1 cellular context compared by ENCODE assay signal in the genomic region with DNA sequence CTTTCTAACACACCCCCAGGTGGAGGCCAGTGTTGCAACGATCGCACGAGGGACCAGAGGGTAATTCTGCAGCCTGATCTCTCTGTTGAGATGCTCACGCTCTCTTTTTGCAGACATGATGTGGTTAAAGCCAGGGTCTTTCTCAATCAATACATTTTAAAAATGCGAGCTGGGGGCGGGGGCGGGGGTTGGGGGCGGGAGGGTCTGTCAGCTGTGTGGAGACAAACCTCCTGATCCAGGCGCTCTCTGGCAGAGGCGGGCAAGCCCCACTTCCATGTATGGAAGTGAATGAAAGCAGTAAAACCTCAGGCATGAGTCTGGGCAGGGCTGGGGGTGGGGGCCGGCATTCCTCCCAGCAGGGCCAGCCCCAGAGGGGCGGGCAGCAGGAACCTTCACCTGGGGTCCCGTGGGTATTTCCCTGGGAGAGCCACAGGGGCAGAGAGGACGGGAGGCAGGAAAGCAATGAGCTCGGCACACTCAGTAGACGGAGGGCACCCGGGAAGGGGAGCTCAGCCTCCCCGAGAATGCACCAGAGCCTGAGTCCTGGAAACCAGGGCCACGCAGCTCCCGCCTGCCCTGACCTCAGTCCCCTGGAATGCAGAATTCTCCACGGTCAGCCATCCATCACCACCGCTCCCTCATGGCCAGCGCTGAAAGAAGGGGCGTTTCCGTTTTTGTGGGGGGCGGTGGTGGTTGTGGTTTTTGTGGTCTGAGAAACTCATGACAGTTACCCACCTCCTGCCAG.
A peak's percentile ranks its signal among the peaks of the same experiment; 100 is the strongest.
TF ChIP-seq lines count a peak whose summit lies in the region.

No MANE protein-coding gene starts in this region.

TF ChIP-seq in HepG2, 621 proteins besides CTCF, POLR2A, EP300 and RAD21 (continued from another document):
- TF ChIP-seq, protein P1, sequence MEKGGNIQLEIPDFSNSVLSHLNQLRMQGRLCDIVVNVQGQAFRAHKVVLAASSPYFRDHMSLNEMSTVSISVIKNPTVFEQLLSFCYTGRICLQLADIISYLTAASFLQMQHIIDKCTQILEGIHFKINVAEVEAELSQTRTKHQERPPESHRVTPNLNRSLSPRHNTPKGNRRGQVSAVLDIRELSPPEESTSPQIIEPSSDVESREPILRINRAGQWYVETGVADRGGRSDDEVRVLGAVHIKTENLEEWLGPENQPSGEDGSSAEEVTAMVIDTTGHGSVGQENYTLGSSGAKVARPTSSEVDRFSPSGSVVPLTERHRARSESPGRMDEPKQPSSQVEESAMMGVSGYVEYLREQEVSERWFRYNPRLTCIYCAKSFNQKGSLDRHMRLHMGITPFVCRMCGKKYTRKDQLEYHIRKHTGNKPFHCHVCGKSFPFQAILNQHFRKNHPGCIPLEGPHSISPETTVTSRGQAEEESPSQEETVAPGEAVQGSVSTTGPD (CRISPR knock-in tag; IDR thresholded peaks at IDR 0.05), result no peak
- TF ChIP-seq KAT2B (IDR thresholded peaks at IDR 0.05; ENCODE audit: borderline replicate concordance, low read depth, low read length) (no peak), SRF (IDR thresholded peaks at IDR 0.05; ENCODE audit: low read depth, low read length) (peak; percentile 75), ZNF780A (CRISPR knock-in tag; IDR thresholded peaks at IDR 0.05) (no peak), ZBTB7B (CRISPR knock-in tag; IDR thresholded peaks at IDR 0.05) (0 out of 2 replicates have a peak, but pooled peaks have one; percentile 15)
TF ChIP-seq in HepG2: peak in this region for 9.
